ENCODE assay signal across 8 cellular contexts in genomic region chrX:14389682-14390081, GRCh38.
"Had no signal": no experiment of that assay in that cellular context is flagged by ENCODE, and none has a peak within 500 bp of the region (broad histone marks: within the 10 kb centered on the region; RNA-seq: fewer than 3 reads in every experiment).

No MANE protein-coding gene starts in this region.

- DNase-seq: GDM1, GF-D8 had no signal

- ATAC-seq: GM12878 had no signal

- H3K4me3 ChIP-seq: GM12878 had no signal

- FAIRE-seq: G401.6, GM12878, GM12891, GM12892, GM18507, GM19239 had no signal
